In the genomic region with DNA sequence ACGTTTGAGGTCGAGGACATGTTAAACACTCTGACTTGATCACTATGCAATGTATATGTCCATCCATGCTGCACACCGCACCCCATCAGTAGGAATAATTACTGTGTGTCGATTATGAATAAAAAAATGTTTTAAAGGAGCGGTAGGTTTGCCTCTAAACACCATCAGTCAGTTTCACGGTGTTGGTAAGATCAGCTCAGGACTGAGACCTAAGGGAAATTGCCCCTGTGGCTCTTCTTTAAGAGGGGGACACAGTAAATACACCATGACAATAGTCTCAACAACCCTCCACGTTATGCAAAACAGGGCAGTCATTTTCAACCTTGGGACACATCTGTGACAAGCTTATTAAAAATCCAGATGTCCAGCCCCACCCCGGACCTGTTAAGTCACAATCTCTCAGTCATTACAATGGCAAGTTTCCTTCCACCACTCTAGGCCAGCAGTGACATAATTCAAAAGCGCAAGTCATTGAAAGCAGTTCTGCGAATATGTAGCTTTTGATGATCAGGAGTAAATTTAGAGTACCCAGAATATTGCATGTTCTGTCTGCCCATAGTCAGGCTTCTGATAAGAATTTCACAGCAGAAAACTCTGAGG, we compare ENCODE assay signal across 1 cellular context.
TF ChIP-seq lines count a peak whose summit lies in the region.

No MANE protein-coding gene starts in this region.

TF ChIP-seq in endothelial cell of umbilical vein, 7 proteins besides CTCF, POLR2A, EP300 and RAD21:
- TF ChIP-seq FOS (IDR thresholded peaks at IDR 0.05; ENCODE audit: borderline replicate concordance, insufficient read depth, low read length): no peak
- TF ChIP-seq, protein P1, sequence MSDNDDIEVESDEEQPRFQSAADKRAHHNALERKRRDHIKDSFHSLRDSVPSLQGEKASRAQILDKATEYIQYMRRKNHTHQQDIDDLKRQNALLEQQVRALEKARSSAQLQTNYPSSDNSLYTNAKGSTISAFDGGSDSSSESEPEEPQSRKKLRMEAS (IDR thresholded peaks at IDR 0.05; ENCODE audit: insufficient read depth, insufficient read length): no peak
